Comparison of ENCODE assay signal across 1 cellular context in the genomic region with DNA sequence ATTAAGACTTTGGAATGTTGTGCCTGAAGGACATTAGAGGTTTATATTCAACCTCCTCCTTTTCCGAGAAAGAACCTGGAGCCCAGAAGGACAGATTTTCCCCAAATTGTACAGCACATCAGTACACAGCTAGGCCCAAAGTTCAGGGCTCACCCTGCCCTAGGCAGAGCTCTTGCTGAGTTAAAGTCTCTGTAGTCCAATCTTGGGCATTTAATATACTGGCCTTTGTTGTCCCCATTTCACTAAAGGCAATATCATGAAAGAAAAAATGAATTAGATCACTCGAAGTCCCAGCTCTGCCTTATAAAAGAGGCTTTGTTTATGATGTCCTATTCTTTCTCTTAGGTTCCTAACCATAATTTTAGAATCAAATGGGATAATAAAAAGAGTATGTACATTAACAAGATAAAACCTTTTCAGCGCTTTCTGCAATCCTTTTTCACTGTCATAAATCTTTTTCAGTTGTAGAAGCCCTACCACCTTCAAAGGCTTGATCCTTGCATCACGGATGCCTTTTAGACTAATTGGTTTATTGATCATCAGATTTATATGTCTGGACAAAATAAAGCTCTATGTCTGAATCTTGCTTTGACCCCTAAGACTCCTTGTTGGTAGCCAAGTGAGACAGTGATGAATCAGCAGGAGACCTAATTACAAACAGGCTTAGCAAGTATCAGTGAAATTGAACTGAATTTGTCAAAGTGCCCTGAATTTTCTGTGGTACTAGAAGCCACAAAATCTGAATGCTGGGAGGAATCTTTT.
TF ChIP-seq lines count a peak whose summit lies in the region.

No MANE protein-coding gene starts in this region.

TF ChIP-seq in HepG2, 621 proteins besides CTCF, POLR2A, EP300 and RAD21 (continued from another document):
- TF ChIP-seq, protein P1, sequence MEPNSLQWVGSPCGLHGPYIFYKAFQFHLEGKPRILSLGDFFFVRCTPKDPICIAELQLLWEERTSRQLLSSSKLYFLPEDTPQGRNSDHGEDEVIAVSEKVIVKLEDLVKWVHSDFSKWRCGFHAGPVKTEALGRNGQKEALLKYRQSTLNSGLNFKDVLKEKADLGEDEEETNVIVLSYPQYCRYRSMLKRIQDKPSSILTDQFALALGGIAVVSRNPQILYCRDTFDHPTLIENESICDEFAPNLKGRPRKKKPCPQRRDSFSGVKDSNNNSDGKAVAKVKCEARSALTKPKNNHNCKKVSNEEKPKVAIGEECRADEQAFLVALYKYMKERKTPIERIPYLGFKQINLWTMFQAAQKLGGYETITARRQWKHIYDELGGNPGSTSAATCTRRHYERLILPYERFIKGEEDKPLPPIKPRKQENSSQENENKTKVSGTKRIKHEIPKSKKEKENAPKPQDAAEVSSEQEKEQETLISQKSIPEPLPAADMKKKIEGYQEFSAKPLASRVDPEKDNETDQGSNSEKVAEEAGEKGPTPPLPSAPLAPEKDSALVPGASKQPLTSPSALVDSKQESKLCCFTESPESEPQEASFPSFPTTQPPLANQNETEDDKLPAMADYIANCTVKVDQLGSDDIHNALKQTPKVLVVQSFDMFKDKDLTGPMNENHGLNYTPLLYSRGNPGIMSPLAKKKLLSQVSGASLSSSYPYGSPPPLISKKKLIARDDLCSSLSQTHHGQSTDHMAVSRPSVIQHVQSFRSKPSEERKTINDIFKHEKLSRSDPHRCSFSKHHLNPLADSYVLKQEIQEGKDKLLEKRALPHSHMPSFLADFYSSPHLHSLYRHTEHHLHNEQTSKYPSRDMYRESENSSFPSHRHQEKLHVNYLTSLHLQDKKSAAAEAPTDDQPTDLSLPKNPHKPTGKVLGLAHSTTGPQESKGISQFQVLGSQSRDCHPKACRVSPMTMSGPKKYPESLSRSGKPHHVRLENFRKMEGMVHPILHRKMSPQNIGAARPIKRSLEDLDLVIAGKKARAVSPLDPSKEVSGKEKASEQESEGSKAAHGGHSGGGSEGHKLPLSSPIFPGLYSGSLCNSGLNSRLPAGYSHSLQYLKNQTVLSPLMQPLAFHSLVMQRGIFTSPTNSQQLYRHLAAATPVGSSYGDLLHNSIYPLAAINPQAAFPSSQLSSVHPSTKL (CRISPR knock-in tag; IDR thresholded peaks at IDR 0.05): no peak
- TF ChIP-seq NONO (IDR thresholded peaks at IDR 0.05) (no peak), NONO (CRISPR knock-in tag; conservative IDR thresholded peaks at IDR 0.05) (no peak), TBP (CRISPR knock-in tag; IDR thresholded peaks at IDR 0.05) (no peak), ARHGAP35 (CRISPR knock-in tag; IDR thresholded peaks at IDR 0.05; ENCODE audit: borderline replicate concordance) (no peak), GTF3A (CRISPR knock-in tag; conservative IDR thresholded peaks at IDR 0.05) (no peak), HOXA9 (CRISPR knock-in tag; IDR thresholded peaks at IDR 0.05; ENCODE audit: borderline replicate concordance) (no peak), POLR2G (IDR thresholded peaks at IDR 0.05; ENCODE audit: low read depth, low read length) (no peak)
- TF ChIP-seq, protein P2, sequence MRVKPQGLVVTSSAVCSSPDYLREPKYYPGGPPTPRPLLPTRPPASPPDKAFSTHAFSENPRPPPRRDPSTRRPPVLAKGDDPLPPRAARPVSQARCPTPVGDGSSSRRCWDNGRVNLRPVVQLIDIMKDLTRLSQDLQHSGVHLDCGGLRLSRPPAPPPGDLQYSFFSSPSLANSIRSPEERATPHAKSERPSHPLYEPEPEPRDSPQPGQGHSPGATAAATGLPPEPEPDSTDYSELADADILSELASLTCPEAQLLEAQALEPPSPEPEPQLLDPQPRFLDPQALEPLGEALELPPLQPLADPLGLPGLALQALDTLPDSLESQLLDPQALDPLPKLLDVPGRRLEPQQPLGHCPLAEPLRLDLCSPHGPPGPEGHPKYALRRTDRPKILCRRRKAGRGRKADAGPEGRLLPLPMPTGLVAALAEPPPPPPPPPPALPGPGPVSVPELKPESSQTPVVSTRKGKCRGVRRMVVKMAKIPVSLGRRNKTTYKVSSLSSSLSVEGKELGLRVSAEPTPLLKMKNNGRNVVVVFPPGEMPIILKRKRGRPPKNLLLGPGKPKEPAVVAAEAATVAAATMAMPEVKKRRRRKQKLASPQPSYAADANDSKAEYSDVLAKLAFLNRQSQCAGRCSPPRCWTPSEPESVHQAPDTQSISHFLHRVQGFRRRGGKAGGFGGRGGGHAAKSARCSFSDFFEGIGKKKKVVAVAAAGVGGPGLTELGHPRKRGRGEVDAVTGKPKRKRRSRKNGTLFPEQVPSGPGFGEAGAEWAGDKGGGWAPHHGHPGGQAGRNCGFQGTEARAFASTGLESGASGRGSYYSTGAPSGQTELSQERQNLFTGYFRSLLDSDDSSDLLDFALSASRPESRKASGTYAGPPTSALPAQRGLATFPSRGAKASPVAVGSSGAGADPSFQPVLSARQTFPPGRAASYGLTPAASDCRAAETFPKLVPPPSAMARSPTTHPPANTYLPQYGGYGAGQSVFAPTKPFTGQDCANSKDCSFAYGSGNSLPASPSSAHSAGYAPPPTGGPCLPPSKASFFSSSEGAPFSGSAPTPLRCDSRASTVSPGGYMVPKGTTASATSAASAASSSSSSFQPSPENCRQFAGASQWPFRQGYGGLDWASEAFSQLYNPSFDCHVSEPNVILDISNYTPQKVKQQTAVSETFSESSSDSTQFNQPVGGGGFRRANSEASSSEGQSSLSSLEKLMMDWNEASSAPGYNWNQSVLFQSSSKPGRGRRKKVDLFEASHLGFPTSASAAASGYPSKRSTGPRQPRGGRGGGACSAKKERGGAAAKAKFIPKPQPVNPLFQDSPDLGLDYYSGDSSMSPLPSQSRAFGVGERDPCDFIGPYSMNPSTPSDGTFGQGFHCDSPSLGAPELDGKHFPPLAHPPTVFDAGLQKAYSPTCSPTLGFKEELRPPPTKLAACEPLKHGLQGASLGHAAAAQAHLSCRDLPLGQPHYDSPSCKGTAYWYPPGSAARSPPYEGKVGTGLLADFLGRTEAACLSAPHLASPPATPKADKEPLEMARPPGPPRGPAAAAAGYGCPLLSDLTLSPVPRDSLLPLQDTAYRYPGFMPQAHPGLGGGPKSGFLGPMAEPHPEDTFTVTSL (CRISPR knock-in tag; IDR thresholded peaks at IDR 0.05; ENCODE audit: borderline replicate concordance): no peak
- TF ChIP-seq, protein P3, sequence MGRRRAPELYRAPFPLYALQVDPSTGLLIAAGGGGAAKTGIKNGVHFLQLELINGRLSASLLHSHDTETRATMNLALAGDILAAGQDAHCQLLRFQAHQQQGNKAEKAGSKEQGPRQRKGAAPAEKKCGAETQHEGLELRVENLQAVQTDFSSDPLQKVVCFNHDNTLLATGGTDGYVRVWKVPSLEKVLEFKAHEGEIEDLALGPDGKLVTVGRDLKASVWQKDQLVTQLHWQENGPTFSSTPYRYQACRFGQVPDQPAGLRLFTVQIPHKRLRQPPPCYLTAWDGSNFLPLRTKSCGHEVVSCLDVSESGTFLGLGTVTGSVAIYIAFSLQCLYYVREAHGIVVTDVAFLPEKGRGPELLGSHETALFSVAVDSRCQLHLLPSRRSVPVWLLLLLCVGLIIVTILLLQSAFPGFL (CRISPR knock-in tag; IDR thresholded peaks at IDR 0.05): no peak
- TF ChIP-seq, protein P4, sequence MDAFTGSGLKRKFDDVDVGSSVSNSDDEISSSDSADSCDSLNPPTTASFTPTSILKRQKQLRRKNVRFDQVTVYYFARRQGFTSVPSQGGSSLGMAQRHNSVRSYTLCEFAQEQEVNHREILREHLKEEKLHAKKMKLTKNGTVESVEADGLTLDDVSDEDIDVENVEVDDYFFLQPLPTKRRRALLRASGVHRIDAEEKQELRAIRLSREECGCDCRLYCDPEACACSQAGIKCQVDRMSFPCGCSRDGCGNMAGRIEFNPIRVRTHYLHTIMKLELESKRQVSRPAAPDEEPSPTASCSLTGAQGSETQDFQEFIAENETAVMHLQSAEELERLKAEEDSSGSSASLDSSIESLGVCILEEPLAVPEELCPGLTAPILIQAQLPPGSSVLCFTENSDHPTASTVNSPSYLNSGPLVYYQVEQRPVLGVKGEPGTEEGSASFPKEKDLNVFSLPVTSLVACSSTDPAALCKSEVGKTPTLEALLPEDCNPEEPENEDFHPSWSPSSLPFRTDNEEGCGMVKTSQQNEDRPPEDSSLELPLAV (CRISPR knock-in tag; conservative IDR thresholded peaks at IDR 0.05; ENCODE audit: low read depth): no peak
- TF ChIP-seq, protein P5, sequence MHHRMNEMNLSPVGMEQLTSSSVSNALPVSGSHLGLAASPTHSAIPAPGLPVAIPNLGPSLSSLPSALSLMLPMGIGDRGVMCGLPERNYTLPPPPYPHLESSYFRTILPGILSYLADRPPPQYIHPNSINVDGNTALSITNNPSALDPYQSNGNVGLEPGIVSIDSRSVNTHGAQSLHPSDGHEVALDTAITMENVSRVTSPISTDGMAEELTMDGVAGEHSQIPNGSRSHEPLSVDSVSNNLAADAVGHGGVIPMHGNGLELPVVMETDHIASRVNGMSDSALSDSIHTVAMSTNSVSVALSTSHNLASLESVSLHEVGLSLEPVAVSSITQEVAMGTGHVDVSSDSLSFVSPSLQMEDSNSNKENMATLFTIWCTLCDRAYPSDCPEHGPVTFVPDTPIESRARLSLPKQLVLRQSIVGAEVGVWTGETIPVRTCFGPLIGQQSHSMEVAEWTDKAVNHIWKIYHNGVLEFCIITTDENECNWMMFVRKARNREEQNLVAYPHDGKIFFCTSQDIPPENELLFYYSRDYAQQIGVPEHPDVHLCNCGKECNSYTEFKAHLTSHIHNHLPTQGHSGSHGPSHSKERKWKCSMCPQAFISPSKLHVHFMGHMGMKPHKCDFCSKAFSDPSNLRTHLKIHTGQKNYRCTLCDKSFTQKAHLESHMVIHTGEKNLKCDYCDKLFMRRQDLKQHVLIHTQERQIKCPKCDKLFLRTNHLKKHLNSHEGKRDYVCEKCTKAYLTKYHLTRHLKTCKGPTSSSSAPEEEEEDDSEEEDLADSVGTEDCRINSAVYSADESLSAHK (CRISPR knock-in tag; IDR thresholded peaks at IDR 0.05; ENCODE audit: borderline replicate concordance): no peak
- TF ChIP-seq, protein P6, sequence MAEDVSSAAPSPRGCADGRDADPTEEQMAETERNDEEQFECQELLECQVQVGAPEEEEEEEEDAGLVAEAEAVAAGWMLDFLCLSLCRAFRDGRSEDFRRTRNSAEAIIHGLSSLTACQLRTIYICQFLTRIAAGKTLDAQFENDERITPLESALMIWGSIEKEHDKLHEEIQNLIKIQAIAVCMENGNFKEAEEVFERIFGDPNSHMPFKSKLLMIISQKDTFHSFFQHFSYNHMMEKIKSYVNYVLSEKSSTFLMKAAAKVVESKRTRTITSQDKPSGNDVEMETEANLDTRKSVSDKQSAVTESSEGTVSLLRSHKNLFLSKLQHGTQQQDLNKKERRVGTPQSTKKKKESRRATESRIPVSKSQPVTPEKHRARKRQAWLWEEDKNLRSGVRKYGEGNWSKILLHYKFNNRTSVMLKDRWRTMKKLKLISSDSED (CRISPR knock-in tag; IDR thresholded peaks at IDR 0.05): no peak
